16 cellular contexts compared by ENCODE assay signal in the genomic region with DNA sequence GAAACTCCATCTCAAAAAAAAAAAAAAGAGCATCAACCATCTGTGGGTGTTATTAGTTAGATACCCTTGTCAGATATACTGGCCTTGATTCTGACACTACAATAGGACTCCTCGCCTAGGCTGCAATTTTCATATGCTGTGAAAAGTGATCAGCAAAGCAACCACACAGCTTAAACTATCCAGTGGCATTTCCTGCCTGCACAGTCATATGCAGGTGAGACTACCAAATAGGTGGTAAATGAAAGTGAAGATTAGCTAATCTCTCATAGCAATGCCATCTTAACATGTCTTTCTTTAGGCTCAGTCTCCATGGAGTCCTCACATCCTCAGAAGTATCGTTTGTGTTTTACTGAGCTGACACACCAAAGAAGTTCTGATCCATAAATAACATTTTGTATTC. TPM values are rescaled to one million over a fixed set of nuclear protein-coding genes. Genes with fewer than 3 reads are reported as not detected.
A peak's percentile ranks its signal among the peaks of the same experiment; 100 is the strongest.
DNase-seq lines count a peak whose midpoint lies in the region; ATAC-seq lines count a peak whose summit lies in the region.
"Had no signal": no experiment of that assay in that cellular context is flagged by ENCODE, and none has a peak within 500 bp of the region (broad histone marks: within the 10 kb centered on the region; RNA-seq: fewer than 3 reads in every experiment).

No MANE protein-coding gene starts in this region.

- ATAC-seq in GM18867 (IDR thresholded peaks at IDR 0.05; ENCODE audit: unreplicated experiment) (peak; percentile 48), esophagus mucosa (no peak)
- ATAC-seq: left cardiac atrium had no signal

- DNase-seq in DMS53 (lab: John Stamatoyannopoulos, UW), result peak; percentile 36
- peak; percentile 7 for DNase-seq in RPMI8226
- peak; percentile 49 for DNase-seq in kidney tubule cell (ENCODE audit: low spot score)
- DNase-seq in Ammon's horn (ENCODE audit: low spot score), result no peak
- no peak for DNase-seq in NCI-H748 treated with DMSO at 0.1 percent for 48 hours (lab: John Stamatoyannopoulos, UW)
- no peak for DNase-seq in UCSD-AML1 (lab: John Stamatoyannopoulos, UW; ENCODE audit: unreplicated experiment)
- DNase-seq: activated gamma-delta T cell treated with Interleukin-2 at 50 U/mL for 16 hours; brain microvascular endothelial cell; effector CD8-positive, alpha-beta T cell; hypothalamus; left cardiac atrium; stimulated activated CD4-positive, alpha-beta T cell treated with anti-CD3 and anti-CD28 coated beads, Interleukin-2, amount 100 ng/mL, for 24 hours; tibial artery; WERI-Rb-1 had no signal

RNA-seq across cellular contexts. Expression of a gene that starts 40.8 kb away (rescaled TPM):
- 8.5 TPM for total RNA-seq in esophagus mucosa

Comparison
In these comparisons a context has a peak if more than half of its experiments do, and no peak if none do; other contexts are left out.
1. DNase-seq: peak in DMS53 (single experiment), RPMI8226 (single experiment) and kidney tubule cell (single experiment); none in Ammon's horn (single experiment), NCI-H748 treated with DMSO at 0.1 percent for 48 hours (single experiment) and UCSD-AML1 (single experiment).